8 cellular contexts compared by ENCODE assay signal in the genomic region with DNA sequence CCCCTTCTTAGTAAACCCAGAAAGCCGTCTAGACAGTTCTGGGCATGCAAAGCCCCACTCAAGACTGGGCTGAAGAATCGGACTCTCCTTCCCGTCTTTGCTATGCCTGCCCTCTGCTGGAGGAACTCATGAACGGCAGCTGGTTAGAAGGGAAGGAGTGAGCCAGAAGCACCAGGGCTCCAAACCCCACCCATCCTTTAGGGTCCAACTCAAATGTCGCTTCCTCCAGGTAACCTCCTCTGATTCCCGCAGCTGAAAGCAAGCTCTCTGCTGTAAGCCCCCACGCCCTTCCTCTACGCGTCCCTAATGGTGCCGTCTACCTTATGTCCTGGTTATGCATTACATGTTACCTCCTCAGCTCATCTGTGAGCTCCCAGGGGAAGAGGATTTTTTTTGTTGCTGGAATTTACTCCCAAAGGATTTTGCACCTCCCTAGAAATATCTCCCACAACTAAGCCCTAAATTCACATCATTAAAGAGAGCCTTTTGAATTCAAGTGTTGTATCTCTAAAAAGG. TPM values are rescaled to one million over a fixed set of nuclear protein-coding genes. Genes with fewer than 3 reads are reported as not detected.
DNase-seq lines count a peak whose midpoint lies in the region; ATAC-seq and TF ChIP-seq lines count a peak whose summit lies in the region.

No MANE protein-coding gene starts in this region.

- no peak overlapping the region for H3K4me3 Mint-ChIP-seq in activated T-cell treated with anti-CD3 and anti-CD28 coated beads, Interleukin-2, amount 50 U/mL, for 72 hours

- ATAC-seq in GM19043 (IDR thresholded peaks at IDR 0.05; ENCODE audit: low read depth, unreplicated experiment) = peak; percentile 70
- peak; percentile 89 to 92 for ATAC-seq in activated T-cell treated with anti-CD3 and anti-CD28 coated beads, Interleukin-2, amount 50 U/mL, for 72 hours (replicated peaks in 1 of 2)

- H3K36me3 Mint-ChIP-seq in activated T-cell treated with anti-CD3 and anti-CD28 coated beads, Interleukin-2, amount 50 U/mL, for 72 hours (ENCODE audit: insufficient read depth in 2 of 2) = no peaks in the 10 kb centered on the region

- H2AFZ ChIP-seq in neuronal stem cell (ENCODE audit: low read length) = peak overlapping the region; percentile 82

- H2BK15ac ChIP-seq in neuronal stem cell (ENCODE audit: low read length) = no peak overlapping the region

- no peak for TF ChIP-seq POLR2A in Peyer's patch (IDR thresholded peaks at IDR 0.05)

- peaks cover 0 to 11% (median 0%) of the 10 kb centered on the region in 4 donors for H3K4me1 ChIP-seq in Peyer's patch
- peaks cover 2 to 8% of the 10 kb centered on the region in 2 donors for H3K4me1 ChIP-seq in neuronal stem cell (ENCODE audit: control insufficient read depth in 2 of 2, insufficient read depth in 1 of 2, low read depth in 1 of 2, low read length in 2 of 2)

- no peak overlapping the region for H3K9ac ChIP-seq in neuronal stem cell (ENCODE audit: low read depth, low read length, poor library complexity)

- H3K9me3 ChIP-seq in Peyer's patch (no peaks in the 10 kb centered on the region), neuronal stem cell (replicated peaks in 1 of 2; ENCODE audit: control insufficient read depth in 2 of 2, insufficient read depth in 1 of 2, low read depth in 1 of 2, low read length in 2 of 2) (no peaks in the 10 kb centered on the region)

- no peaks in the 10 kb centered on the region for H3K27me3 ChIP-seq in Peyer's patch
- peaks cover 0 to 6% (median 2%) of the 10 kb centered on the region in 3 experiments for H3K27me3 ChIP-seq in neuronal stem cell (ENCODE audit: control insufficient read depth in 3 of 3, insufficient read depth in 3 of 3, low read depth in 1 of 3, low read length in 3 of 3)

- no peak overlapping the region for H2BK5ac ChIP-seq in neuronal stem cell (ENCODE audit: low read length)

- TF ChIP-seq CTCF in LNCAP (IDR thresholded peaks at IDR 0.05) = peak; percentile 86
- TF ChIP-seq CTCF in Peyer's patch (IDR thresholded peaks at IDR 0.05) = peak; percentile 58 to 86 (median 81)

- no peak overlapping the region for H3K14ac ChIP-seq in neuronal stem cell (ENCODE audit: low read length)

- H3K27me3 Mint-ChIP-seq in activated T-cell treated with anti-CD3 and anti-CD28 coated beads, Interleukin-2, amount 50 U/mL, for 72 hours (ENCODE audit: low read depth) = peaks cover 14% of the 10 kb centered on the region

- no peak overlapping the region for H4K91ac ChIP-seq in neuronal stem cell (ENCODE audit: low read depth, low read length, poor library complexity)

- no CpG with 5 or more reads among the region's 10 CpGs for WGBS in neuronal stem cell (ENCODE audit: extremely low coverage in 2 of 2, insufficient read length in 2 of 2, insufficient replicate concordance in 1 of 2), 2 donors

- H3K27ac ChIP-seq in Peyer's patch (no peak overlapping the region), neuronal stem cell (replicated peaks; ENCODE audit: low read length) (no peak overlapping the region)

- H2BK120ac ChIP-seq in neuronal stem cell (ENCODE audit: low read depth, low read length) = no peak overlapping the region

- H3K4ac ChIP-seq in neuronal stem cell (ENCODE audit: low read length) = no peak overlapping the region

- H3K27ac Mint-ChIP-seq in activated T-cell treated with anti-CD3 and anti-CD28 coated beads, Interleukin-2, amount 50 U/mL, for 72 hours = no peak overlapping the region

- H3K36me3 ChIP-seq in Peyer's patch (no peaks in the 10 kb centered on the region), neuronal stem cell (replicated peaks in 1 of 2; ENCODE audit: control insufficient read depth in 2 of 2, insufficient read depth in 2 of 2, low read length in 2 of 2) (no peaks in the 10 kb centered on the region)

- H3K9me3 Mint-ChIP-seq in activated T-cell treated with anti-CD3 and anti-CD28 coated beads, Interleukin-2, amount 50 U/mL, for 72 hours = no peaks in the 10 kb centered on the region

- no peak overlapping the region for H2BK12ac ChIP-seq in neuronal stem cell (ENCODE audit: low read length)

- no peak overlapping the region for H4K8ac ChIP-seq in neuronal stem cell (ENCODE audit: low read depth, low read length)

- H3K23ac ChIP-seq in neuronal stem cell (ENCODE audit: low read depth, low read length, poor library complexity) = no peak overlapping the region

- H3K4me3 ChIP-seq in Peyer's patch (no peak overlapping the region), neuronal stem cell (ENCODE audit: low read length in 2 of 2) (no peak overlapping the region)

- H3K18ac ChIP-seq in neuronal stem cell (ENCODE audit: low read length) = no peak overlapping the region

- no peak overlapping the region for H3K4me2 ChIP-seq in neuronal stem cell (ENCODE audit: insufficient read depth, low read length, poor library complexity, severe bottlenecking)

- no peaks in the 10 kb centered on the region for H3K4me1 Mint-ChIP-seq in activated T-cell treated with anti-CD3 and anti-CD28 coated beads, Interleukin-2, amount 50 U/mL, for 72 hours (ENCODE audit: low read depth)

- peak; percentile 80 for DNase-seq in AG08396 (ENCODE audit: low spot score)
- peak; percentile 76 to 89 (median 78) for DNase-seq in Peyer's patch
- DNase-seq in activated T-cell treated with anti-CD3 and anti-CD28 coated beads, Interleukin-2, amount 50 U/mL, for 72 hours = peak; percentile 79 to 80
- DNase-seq in fibroblast of the conjunctiva (ENCODE audit: low read depth) = peak; percentile 65
- peak; percentile 79 for DNase-seq in neuronal stem cell (ENCODE audit: low spot score)
- DNase-seq in stromal cell of bone marrow (ENCODE audit: low read depth) = peak; percentile 65

- no peaks in the 10 kb centered on the region for H3K79me1 ChIP-seq in neuronal stem cell (ENCODE audit: low read depth, low read length)

- no peak overlapping the region for H2AK5ac ChIP-seq in neuronal stem cell (ENCODE audit: low read depth, low read length)

RNA-seq across cellular contexts. Expression of a gene that starts 59.0 kb away (rescaled TPM):
- 1 to 10 TPM in 1 of 4 donors, under 1 TPM in 1, not detected in 2; 0.28 to 4.1 TPM for total RNA-seq in Peyer's patch
- under 1 TPM; 0.79 TPM for total RNA-seq in activated T-cell treated with anti-CD3 and anti-CD28 coated beads, Interleukin-2, amount 50 U/mL, for 72 hours
- polyA plus RNA-seq in neuronal stem cell (2013, experiment 1 of 2) = 1.8 TPM
- polyA plus RNA-seq in neuronal stem cell (2013, experiment 2 of 2) = 1.9 TPM
